33 cellular contexts compared by ENCODE assay signal in the genomic region with DNA sequence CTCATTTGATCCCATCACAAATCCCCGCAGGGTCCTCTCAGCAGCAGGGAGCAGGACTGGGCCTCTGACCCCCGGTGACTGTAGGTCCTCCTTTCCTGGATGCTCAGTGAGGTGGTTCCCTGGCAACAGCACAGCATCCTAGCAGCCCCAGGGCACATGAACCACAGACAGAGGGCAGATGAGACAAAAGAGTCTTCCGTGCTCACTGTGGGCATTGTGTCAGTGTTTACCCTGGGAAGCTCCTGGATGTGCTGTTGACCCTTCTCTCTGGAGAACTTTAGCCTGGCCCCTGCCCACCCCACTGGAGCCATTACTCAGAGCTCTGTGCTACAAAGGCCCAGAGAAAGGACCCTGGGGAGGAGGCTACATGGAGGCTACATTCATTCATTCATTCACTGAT. TPM values are rescaled to one million over a fixed set of nuclear protein-coding genes. Genes with fewer than 3 reads are reported as not detected.
"Had no signal": no experiment of that assay in that cellular context is flagged by ENCODE, and none has a peak within 500 bp of the region (broad histone marks: within the 10 kb centered on the region; RNA-seq: fewer than 3 reads in every experiment).

No MANE protein-coding gene starts in this region.

- H3K27me3 ChIP-seq: dorsolateral prefrontal cortex, gastrocnemius medialis, left lung, sigmoid colon, testis, tibial artery had no signal

- H3K36me3 Mint-ChIP-seq: mesothelial cell of epicardium; naive B cell; natural killer cell treated with Interleukin-12 subunit alpha and Interleukin-12 subunit beta and Interleukin-15 and Interleukin-18, amount 100 ng/mL, for 72 hours; stimulated activated effector memory CD8-positive, alpha-beta T cell treated with anti-CD3 and anti-CD28 coated beads, Interleukin-12 subunit alpha, Interleukin-12 subunit beta, amount 100 ng/mL, for 72 hours; type B pancreatic cell had no signal

- FAIRE-seq: islet of Langerhans had no signal

- H3K4me3 ChIP-seq: dorsolateral prefrontal cortex, gastrocnemius medialis, left lung, mucosa of descending colon, prostate gland, sigmoid colon, testis, tibial artery had no signal

- H3K36me3 ChIP-seq: gastrocnemius medialis, left lung, prostate gland, sigmoid colon, tibial artery had no signal

- ATAC-seq: esophagus mucosa; gastrocnemius medialis; left cardiac atrium; left lung; mucosa of descending colon; natural killer cell treated with Interleukin-12 subunit alpha and Interleukin-12 subunit beta and Interleukin-15 and Interleukin-18, amount 100 ng/mL, for 72 hours; right cardiac atrium; stimulated activated effector memory CD8-positive, alpha-beta T cell treated with anti-CD3 and anti-CD28 coated beads, Interleukin-12 subunit alpha, Interleukin-12 subunit beta, amount 100 ng/mL, for 72 hours; stimulated activated naive CD8-positive, alpha-beta T cell treated with anti-CD3 and anti-CD28 coated beads, Interleukin-15, Interleukin-2, amounts not matched to agents 100 U/mL and 50 U/mL, for 24 hours had no signal

- H3K9me3 Mint-ChIP-seq: mesothelial cell of epicardium; naive B cell; natural killer cell treated with Interleukin-12 subunit alpha and Interleukin-12 subunit beta and Interleukin-15 and Interleukin-18, amount 100 ng/mL, for 72 hours; neural crest cell; stimulated activated effector memory CD8-positive, alpha-beta T cell treated with anti-CD3 and anti-CD28 coated beads, Interleukin-12 subunit alpha, Interleukin-12 subunit beta, amount 100 ng/mL, for 72 hours; type B pancreatic cell had no signal

- H3K4me1 ChIP-seq: left lung, prostate gland, sigmoid colon, tibial artery had no signal

- H3K4me1 Mint-ChIP-seq: stimulated activated effector memory CD8-positive, alpha-beta T cell treated with anti-CD3 and anti-CD28 coated beads, Interleukin-12 subunit alpha, Interleukin-12 subunit beta, amount 100 ng/mL, for 72 hours had no signal

- H3K4me3 Mint-ChIP-seq: mesothelial cell of epicardium; naive B cell; natural killer cell treated with Interleukin-12 subunit alpha and Interleukin-12 subunit beta and Interleukin-15 and Interleukin-18, amount 100 ng/mL, for 72 hours; neural crest cell; stimulated activated effector memory CD8-positive, alpha-beta T cell treated with anti-CD3 and anti-CD28 coated beads, Interleukin-12 subunit alpha, Interleukin-12 subunit beta, amount 100 ng/mL, for 72 hours; type B pancreatic cell had no signal

- H3K9me3 ChIP-seq: gastrocnemius medialis, left lung, mucosa of descending colon, prostate gland, sigmoid colon, testis, tibial artery had no signal

- DNase-seq: dorsolateral prefrontal cortex; effector CD4-positive, alpha-beta T cell; foreskin fibroblast; gastrocnemius medialis; head of caudate nucleus; left cardiac atrium; left lung; mesenchymal stem cell; mucosa of descending colon; naive B cell; nucleus accumbens; right cardiac atrium; sigmoid colon; stimulated activated CD4-positive, alpha-beta T cell treated with anti-CD3 and anti-CD28 coated beads, Interleukin-2, amount 100 ng/mL, for 24 hours; stimulated activated CD4-positive, alpha-beta T cell treated with anti-CD3 and anti-CD28 coated beads, Interleukin-4, amount 100 ng/mL, for 24 hours; stimulated activated naive CD8-positive, alpha-beta T cell treated with anti-CD3 and anti-CD28 coated beads, Interleukin-15, Interleukin-2, amounts not matched to agents 100 U/mL and 50 U/mL, for 24 hours; substantia nigra; testis; tibial artery had no signal

- H3K27ac Mint-ChIP-seq: mesothelial cell of epicardium; natural killer cell treated with Interleukin-12 subunit alpha and Interleukin-12 subunit beta and Interleukin-15 and Interleukin-18, amount 100 ng/mL, for 72 hours; stimulated activated effector memory CD8-positive, alpha-beta T cell treated with anti-CD3 and anti-CD28 coated beads, Interleukin-12 subunit alpha, Interleukin-12 subunit beta, amount 100 ng/mL, for 72 hours; type B pancreatic cell had no signal

- H3K27ac ChIP-seq: dorsolateral prefrontal cortex, epithelial cell of prostate, gastrocnemius medialis, left lung, prostate gland, sigmoid colon, testis, tibial artery had no signal

RNA-seq across cellular contexts. Expression of gene TMEM238L, which starts 52.3 kb away (rescaled TPM):
- total RNA-seq: glomerular endothelial cell; kidney epithelial cell; left cardiac atrium; left lung; lung microvascular endothelial cell; mesothelial cell of epicardium; natural killer cell treated with Interleukin-12 subunit alpha and Interleukin-12 subunit beta and Interleukin-15 and Interleukin-18, amount 100 ng/mL, for 72 hours; neural crest cell; osteocyte; right cardiac atrium; sigmoid colon; skeletal muscle tissue; testis had no signal
- polyA plus RNA-seq: right cardiac atrium had no signal
